ENCODE assay signal across 16 cellular contexts in the genomic region with DNA sequence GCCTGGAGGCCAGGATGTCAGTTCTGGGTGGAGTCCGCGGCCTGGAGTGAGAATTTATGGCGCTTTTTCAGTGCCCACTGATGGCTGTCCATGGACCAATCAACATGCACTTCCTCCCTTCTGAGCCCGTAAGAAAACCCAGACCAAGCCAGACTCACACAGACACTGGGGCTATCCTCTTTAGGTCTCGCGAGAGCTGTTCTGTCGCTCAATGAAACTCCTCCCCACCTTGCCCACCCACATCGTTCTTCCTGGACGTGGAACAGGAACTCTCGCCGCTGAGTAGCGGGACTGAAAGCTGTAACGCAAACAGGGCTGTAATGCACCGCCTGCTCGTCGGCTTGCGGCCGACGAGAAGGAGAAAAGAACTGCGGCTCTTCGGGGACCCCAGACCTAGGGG.
DNase-seq lines count a peak whose midpoint lies in the region; ATAC-seq and TF ChIP-seq lines count a peak whose summit lies in the region.
"Had no signal": no experiment of that assay in that cellular context is flagged by ENCODE, and none has a peak within 500 bp of the region (broad histone marks: within the 10 kb centered on the region; RNA-seq: fewer than 3 reads in every experiment).

No MANE protein-coding gene starts in this region.

- TF ChIP-seq RAD21 in SK-N-SH (IDR thresholded peaks at IDR 0.05; ENCODE audit: low read length) = no peak

- no peak overlapping the region for H3K4me2 ChIP-seq in SK-N-SH
- H3K4me2 ChIP-seq in neuronal stem cell (ENCODE audit: insufficient read depth, low read length, poor library complexity, severe bottlenecking) = no peak overlapping the region
- H3K4me2 ChIP-seq: BLaER1 treated with 17β-estradiol and CSF1 and Interleukin-3, amounts not matched to agents 10 nM and 100 nM had no signal

- ATAC-seq in SK-N-SH treated with all-trans-retinoic acid at 6 μM for 48 hours (no peak; the same call in 2 of the 3 replicates), HG02610 (IDR thresholded peaks at IDR 0.05; ENCODE audit: unreplicated experiment) (no peak)
- ATAC-seq: CD8-positive, alpha-beta T cell; GM12878 had no signal

- H3K23ac ChIP-seq in neuronal stem cell (ENCODE audit: low read depth, low read length, poor library complexity) = peak overlapping the region; percentile 55

- no peak for TF ChIP-seq EP300 in SK-N-SH (IDR thresholded peaks at IDR 0.05; ENCODE audit: borderline replicate concordance in 1 of 2, low read depth in 1 of 2, low read length in 1 of 2)

- H3F3A ChIP-seq in SK-N-SH (replicated peaks; ENCODE audit: insufficient read depth) = no peaks in the 10 kb centered on the region

- WGBS in SK-N-SH (ENCODE audit: low lambda C conversion rate) = 50% methylated on average over 18 of the region's 21 CpGs
- no CpG with 5 or more reads among the region's 21 CpGs for WGBS in neuronal stem cell (ENCODE audit: extremely low coverage in 2 of 2, insufficient read length in 2 of 2, insufficient replicate concordance in 1 of 2), 2 donors

- H2AFZ ChIP-seq in SK-N-SH (ENCODE audit: low read depth) (no peak overlapping the region), neuronal stem cell (ENCODE audit: low read length) (peak overlapping the region; percentile 40)

- no peak overlapping the region for H4K91ac ChIP-seq in neuronal stem cell (ENCODE audit: low read depth, low read length, poor library complexity)

- H3K14ac ChIP-seq in neuronal stem cell (ENCODE audit: low read length) = no peak overlapping the region

- H3K4me1 Mint-ChIP-seq in endothelial cell (ENCODE audit: unreplicated experiment) = no peaks in the 10 kb centered on the region
- H3K4me1 Mint-ChIP-seq: B cell had no signal

- intact Hi-C loops in vagina (cut with DNase I) = no loop called here

- no peaks in the 10 kb centered on the region for H3K36me3 ChIP-seq in SK-N-SH (replicated peaks in 1 of 2; ENCODE audit: control insufficient read depth in 1 of 2, insufficient read depth in 2 of 2, low read length in 1 of 2)
- no peaks in the 10 kb centered on the region for H3K36me3 ChIP-seq in neuronal stem cell (replicated peaks in 1 of 2; ENCODE audit: control insufficient read depth in 2 of 2, insufficient read depth in 2 of 2, low read length in 2 of 2)
- no peaks in the 10 kb centered on the region for H3K36me3 ChIP-seq in vagina
- H3K36me3 ChIP-seq: BLaER1 treated with 17β-estradiol and CSF1 and Interleukin-3, amounts not matched to agents 10 nM and 100 nM; HAP-1 had no signal

- H3K79me1 ChIP-seq in neuronal stem cell (ENCODE audit: low read depth, low read length) = no peaks in the 10 kb centered on the region

- H3K4me1 ChIP-seq in SK-N-SH (ENCODE audit: control insufficient read depth in 1 of 2, insufficient read depth in 2 of 2, low read depth in 1 of 2, low read length in 1 of 2) (no peaks in the 10 kb centered on the region), neuronal stem cell (ENCODE audit: control insufficient read depth in 2 of 2, insufficient read depth in 1 of 2, low read depth in 1 of 2, low read length in 2 of 2) (peaks cover 0 to 2% of the 10 kb centered on the region in 2 donors), vagina (no peaks in the 10 kb centered on the region)
- H3K4me1 ChIP-seq: BLaER1 treated with 17β-estradiol and CSF1 and Interleukin-3, amounts not matched to agents 10 nM and 100 nM; HAP-1 had no signal

- TF ChIP-seq POLR2A in vagina (IDR thresholded peaks at IDR 0.05) = no peak

- peak; percentile 1 for DNase-seq in SK-N-SH
- DNase-seq in UCSD-AML1 (lab: John Stamatoyannopoulos, UW; ENCODE audit: unreplicated experiment) = peak; percentile 4
- DNase-seq in neuronal stem cell (ENCODE audit: low spot score) = no peak
- no peak for DNase-seq in endothelial cell (ENCODE audit: low spot score)
- no peak for DNase-seq in vagina (ENCODE audit: extremely low spot score in 2 of 2)
- DNase-seq: Calu3; CD8-positive, alpha-beta T cell; DND-41; EL had no signal

- CTCF ChIA-PET in SK-N-SH (lab: Yijun Ruan, JAX) = no interaction called here

- no peak overlapping the region for H3K4ac ChIP-seq in neuronal stem cell (ENCODE audit: low read length)

- no peaks in the 10 kb centered on the region for H3K9me3 Mint-ChIP-seq in endothelial cell (ENCODE audit: unreplicated experiment)

- H2AK5ac ChIP-seq in neuronal stem cell (ENCODE audit: low read depth, low read length) = no peak overlapping the region

- no peak overlapping the region for H3K4me3 Mint-ChIP-seq in endothelial cell (ENCODE audit: unreplicated experiment)
- H3K4me3 Mint-ChIP-seq: B cell; CD8-positive, alpha-beta T cell had no signal

- no peak overlapping the region for H3K4me3 ChIP-seq in SK-N-SH (ENCODE audit: low read depth in 2 of 2, low read length in 1 of 2)
- H3K4me3 ChIP-seq in neuronal stem cell (ENCODE audit: low read length in 2 of 2) = no peak overlapping the region
- H3K4me3 ChIP-seq in vagina = no peak overlapping the region
- H3K4me3 ChIP-seq: BLaER1 treated with 17β-estradiol and CSF1 and Interleukin-3, amounts not matched to agents 10 nM and 100 nM; GM12878; HAP-1 had no signal

- H3K9me3 ChIP-seq in SK-N-SH (no peaks in the 10 kb centered on the region), neuronal stem cell (replicated peaks in 1 of 2; ENCODE audit: control insufficient read depth in 2 of 2, insufficient read depth in 1 of 2, low read depth in 1 of 2, low read length in 2 of 2) (peaks cover 0 to 5% of the 10 kb centered on the region in 2 donors), vagina (no peaks in the 10 kb centered on the region)
- H3K9me3 ChIP-seq: HAP-1 had no signal

- H3K9me2 ChIP-seq in SK-N-SH = no peaks in the 10 kb centered on the region

- H3K27me3 Mint-ChIP-seq in endothelial cell (ENCODE audit: unreplicated experiment) = no peaks in the 10 kb centered on the region
- H3K27me3 Mint-ChIP-seq: B cell had no signal

- no peak for TF ChIP-seq CTCF in SK-N-SH (IDR thresholded peaks at IDR 0.05)
- no peak for TF ChIP-seq CTCF in endothelial cell (IDR thresholded peaks at IDR 0.05; ENCODE audit: unreplicated experiment)
- TF ChIP-seq CTCF in vagina (IDR thresholded peaks at IDR 0.05) = no peak

- H3K27me3 ChIP-seq in SK-N-SH (ENCODE audit: insufficient read depth) (no peaks in the 10 kb centered on the region; the same call in 1 of the 2 replicates), neuronal stem cell (ENCODE audit: control insufficient read depth in 3 of 3, insufficient read depth in 3 of 3, low read depth in 1 of 3, low read length in 3 of 3) (no peaks in the 10 kb centered on the region), vagina (no peaks in the 10 kb centered on the region)
- H3K27me3 ChIP-seq: BLaER1 treated with 17β-estradiol and CSF1 and Interleukin-3, amounts not matched to agents 10 nM and 100 nM had no signal

- H3K27ac Mint-ChIP-seq in endothelial cell (ENCODE audit: unreplicated experiment) = no peak overlapping the region
- H3K27ac Mint-ChIP-seq: B cell; CD8-positive, alpha-beta T cell had no signal

- no peak overlapping the region for H2BK12ac ChIP-seq in neuronal stem cell (ENCODE audit: low read length)

- H2BK5ac ChIP-seq in neuronal stem cell (ENCODE audit: low read length) = no peak overlapping the region

- no peak overlapping the region for H2BK120ac ChIP-seq in neuronal stem cell (ENCODE audit: low read depth, low read length)

- peak overlapping the region; percentile 17 for H3K18ac ChIP-seq in neuronal stem cell (ENCODE audit: low read length)

- H3K9ac ChIP-seq in SK-N-SH = no peak overlapping the region
- no peak overlapping the region for H3K9ac ChIP-seq in neuronal stem cell (ENCODE audit: low read depth, low read length, poor library complexity)
- H3K9ac ChIP-seq: BLaER1 treated with 17β-estradiol and CSF1 and Interleukin-3, amounts not matched to agents 10 nM and 100 nM had no signal

- H3K79me2 ChIP-seq in SK-N-SH (ENCODE audit: insufficient read depth) = no peaks in the 10 kb centered on the region

- H3K27ac ChIP-seq in SK-N-SH (ENCODE audit: low read depth in 2 of 2, low read length in 1 of 2) (no peak overlapping the region), neuronal stem cell (replicated peaks; ENCODE audit: low read length) (no peak overlapping the region), vagina (no peak overlapping the region)
- H3K27ac ChIP-seq: 22Rv1; BLaER1 treated with 17β-estradiol and CSF1 and Interleukin-3, amounts not matched to agents 10 nM and 100 nM had no signal

- no peaks in the 10 kb centered on the region for H4K20me1 ChIP-seq in SK-N-SH (ENCODE audit: insufficient read depth)
- H4K20me1 ChIP-seq: BLaER1 treated with 17β-estradiol and CSF1 and Interleukin-3, amounts not matched to agents 10 nM and 100 nM had no signal

- H2BK15ac ChIP-seq in neuronal stem cell (ENCODE audit: low read length) = no peak overlapping the region

- POLR2A ChIA-PET in SK-N-SH (lab: Yijun Ruan, JAX) = no interaction called here

- H3K36me3 Mint-ChIP-seq in endothelial cell (ENCODE audit: low read depth, unreplicated experiment) = no peaks in the 10 kb centered on the region
- H3K36me3 Mint-ChIP-seq: CD8-positive, alpha-beta T cell had no signal

- H4K8ac ChIP-seq in neuronal stem cell (ENCODE audit: low read depth, low read length) = no peak overlapping the region

TF ChIP-seq in SK-N-SH, 30 proteins besides CTCF, POLR2A, EP300 and RAD21 (continues in another document):
- TF ChIP-seq GATA2 (CRISPR knock-in tag; IDR thresholded peaks at IDR 0.05) (no peak), SIN3A (IDR thresholded peaks at IDR 0.05; ENCODE audit: borderline replicate concordance, low read depth, low read length) (no peak), NRF1 (IDR thresholded peaks at IDR 0.05; ENCODE audit: low read depth, low read length) (no peak), RFX5 (IDR thresholded peaks at IDR 0.05; ENCODE audit: low read length) (no peak)
- TF ChIP-seq, protein P1, sequence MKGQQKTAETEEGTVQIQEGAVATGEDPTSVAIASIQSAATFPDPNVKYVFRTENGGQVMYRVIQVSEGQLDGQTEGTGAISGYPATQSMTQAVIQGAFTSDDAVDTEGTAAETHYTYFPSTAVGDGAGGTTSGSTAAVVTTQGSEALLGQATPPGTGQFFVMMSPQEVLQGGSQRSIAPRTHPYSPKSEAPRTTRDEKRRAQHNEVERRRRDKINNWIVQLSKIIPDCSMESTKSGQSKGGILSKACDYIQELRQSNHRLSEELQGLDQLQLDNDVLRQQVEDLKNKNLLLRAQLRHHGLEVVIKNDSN (IDR thresholded peaks at IDR 0.05; ENCODE audit: borderline replicate concordance, low read depth) = no peak

TF ChIP-seq in SK-N-SH treated with all-trans-retinoic acid at 6 μM for 48 hours, 23 proteins besides CTCF, POLR2A, EP300 and RAD21:
- TF ChIP-seq SNAI2 (CRISPR knock-in tag; IDR thresholded peaks at IDR 0.05) = no peak
- TF ChIP-seq CSDC2 (CRISPR knock-in tag; IDR thresholded peaks at IDR 0.05) = no peak
- no peak for TF ChIP-seq TCF4 (CRISPR knock-in tag; IDR thresholded peaks at IDR 0.05; ENCODE audit: borderline replicate concordance)
- TF ChIP-seq TOX (CRISPR knock-in tag; IDR thresholded peaks at IDR 0.05; ENCODE audit: borderline replicate concordance) = no peak
- no peak for TF ChIP-seq ZFP30 (CRISPR knock-in tag; IDR thresholded peaks at IDR 0.05)
- no peak for TF ChIP-seq GLIS3 (CRISPR knock-in tag; IDR thresholded peaks at IDR 0.05)
- no peak for TF ChIP-seq RARB (CRISPR knock-in tag; IDR thresholded peaks at IDR 0.05)
- TF ChIP-seq ZC3H10 (CRISPR knock-in tag; IDR thresholded peaks at IDR 0.05) = no peak

Comparison
In these comparisons a context has a peak if more than half of its experiments do, and no peak if none do; other contexts are left out.
1. DNase-seq: peak in SK-N-SH (single experiment) and UCSD-AML1 (single experiment); none in neuronal stem cell (single experiment), endothelial cell (single experiment) and vagina (0 of 2).